Comparison of ENCODE assay signal across 1 cellular context in the genomic region with DNA sequence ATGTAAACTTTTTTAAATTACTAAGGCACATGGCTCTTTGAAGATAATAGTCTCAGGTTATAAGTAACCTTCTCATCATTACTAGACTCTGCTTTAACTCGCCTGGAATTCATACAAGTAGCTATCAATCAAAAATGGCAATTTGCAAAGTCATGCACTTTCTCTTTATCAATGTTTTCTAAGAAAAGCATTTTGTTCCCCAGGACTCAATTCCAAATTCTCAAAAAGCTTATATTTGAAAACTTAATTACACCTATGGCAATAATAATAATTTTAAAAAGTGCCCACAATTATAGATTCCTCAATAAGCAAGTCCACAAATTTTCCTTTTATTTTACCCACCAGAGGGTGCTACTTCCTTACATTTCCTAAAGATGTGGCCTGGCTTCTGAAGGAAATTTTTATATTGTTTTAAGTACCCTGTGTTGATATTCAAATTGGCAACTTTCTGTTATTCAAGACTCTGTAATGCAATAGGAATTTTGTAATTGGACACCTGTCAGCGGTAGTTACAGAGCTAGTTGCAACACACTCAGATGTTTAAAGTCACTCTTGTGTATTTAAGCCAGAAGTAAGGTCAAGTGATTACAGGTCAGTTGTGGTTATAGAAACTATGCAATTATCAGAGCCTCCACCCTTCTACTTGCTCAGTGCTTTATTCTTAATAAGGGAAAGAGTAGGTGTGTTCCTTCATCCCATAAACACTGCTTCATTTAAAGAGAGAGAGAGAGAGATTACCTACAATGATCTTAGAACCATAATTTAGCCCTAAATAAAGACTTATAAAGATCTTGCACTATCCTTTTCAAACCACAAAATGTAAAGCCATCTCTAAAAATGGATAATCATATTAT.
TF ChIP-seq lines count a peak whose summit lies in the region.

No MANE protein-coding gene starts in this region.

TF ChIP-seq in HepG2, 621 proteins besides CTCF, POLR2A, EP300 and RAD21 (continued from another document and continues in another):
- TF ChIP-seq, protein P1, sequence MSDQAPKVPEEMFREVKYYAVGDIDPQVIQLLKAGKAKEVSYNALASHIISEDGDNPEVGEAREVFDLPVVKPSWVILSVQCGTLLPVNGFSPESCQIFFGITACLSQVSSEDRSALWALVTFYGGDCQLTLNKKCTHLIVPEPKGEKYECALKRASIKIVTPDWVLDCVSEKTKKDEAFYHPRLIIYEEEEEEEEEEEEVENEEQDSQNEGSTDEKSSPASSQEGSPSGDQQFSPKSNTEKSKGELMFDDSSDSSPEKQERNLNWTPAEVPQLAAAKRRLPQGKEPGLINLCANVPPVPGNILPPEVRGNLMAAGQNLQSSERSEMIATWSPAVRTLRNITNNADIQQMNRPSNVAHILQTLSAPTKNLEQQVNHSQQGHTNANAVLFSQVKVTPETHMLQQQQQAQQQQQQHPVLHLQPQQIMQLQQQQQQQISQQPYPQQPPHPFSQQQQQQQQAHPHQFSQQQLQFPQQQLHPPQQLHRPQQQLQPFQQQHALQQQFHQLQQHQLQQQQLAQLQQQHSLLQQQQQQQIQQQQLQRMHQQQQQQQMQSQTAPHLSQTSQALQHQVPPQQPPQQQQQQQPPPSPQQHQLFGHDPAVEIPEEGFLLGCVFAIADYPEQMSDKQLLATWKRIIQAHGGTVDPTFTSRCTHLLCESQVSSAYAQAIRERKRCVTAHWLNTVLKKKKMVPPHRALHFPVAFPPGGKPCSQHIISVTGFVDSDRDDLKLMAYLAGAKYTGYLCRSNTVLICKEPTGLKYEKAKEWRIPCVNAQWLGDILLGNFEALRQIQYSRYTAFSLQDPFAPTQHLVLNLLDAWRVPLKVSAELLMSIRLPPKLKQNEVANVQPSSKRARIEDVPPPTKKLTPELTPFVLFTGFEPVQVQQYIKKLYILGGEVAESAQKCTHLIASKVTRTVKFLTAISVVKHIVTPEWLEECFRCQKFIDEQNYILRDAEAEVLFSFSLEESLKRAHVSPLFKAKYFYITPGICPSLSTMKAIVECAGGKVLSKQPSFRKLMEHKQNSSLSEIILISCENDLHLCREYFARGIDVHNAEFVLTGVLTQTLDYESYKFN (CRISPR knock-in tag; conservative IDR thresholded peaks at IDR 0.05), result peak; percentile 66
- no peak for TF ChIP-seq ZC3H13 (CRISPR knock-in tag; IDR thresholded peaks at IDR 0.05)
- no peak for TF ChIP-seq PRDM15 (CRISPR knock-in tag; IDR thresholded peaks at IDR 0.05)
- TF ChIP-seq LCORL (IDR thresholded peaks at IDR 0.05), result no peak
- TF ChIP-seq LCORL (CRISPR knock-in tag; IDR thresholded peaks at IDR 0.05), result 0 out of 2 replicates have a peak, but pooled peaks have one; percentile 35
- no peak for TF ChIP-seq ZNF672 (CRISPR knock-in tag; IDR thresholded peaks at IDR 0.05)
- TF ChIP-seq TBL1XR1 (IDR thresholded peaks at IDR 0.05; ENCODE audit: borderline replicate concordance, low read length, partially characterized antibody), result peak; percentile 21
- TF ChIP-seq, protein P2, sequence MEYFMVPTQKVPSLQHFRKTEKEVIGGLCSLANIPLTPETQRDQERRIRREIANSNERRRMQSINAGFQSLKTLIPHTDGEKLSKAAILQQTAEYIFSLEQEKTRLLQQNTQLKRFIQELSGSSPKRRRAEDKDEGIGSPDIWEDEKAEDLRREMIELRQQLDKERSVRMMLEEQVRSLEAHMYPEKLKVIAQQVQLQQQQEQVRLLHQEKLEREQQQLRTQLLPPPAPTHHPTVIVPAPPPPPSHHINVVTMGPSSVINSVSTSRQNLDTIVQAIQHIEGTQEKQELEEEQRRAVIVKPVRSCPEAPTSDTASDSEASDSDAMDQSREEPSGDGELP (IDR thresholded peaks at IDR 0.05; ENCODE audit: borderline replicate concordance, low read depth), result peak; percentile 44; the same call in 1 of the 2 replicates
- peak; percentile 56 for TF ChIP-seq FOXP4 (CRISPR knock-in tag; IDR thresholded peaks at IDR 0.05)
- TF ChIP-seq SMARCC2 (IDR thresholded peaks at IDR 0.05), result 0 out of 2 replicates have a peak, but pooled peaks have one; percentile 32
- peak; percentile 65; the same call in 1 of the 2 replicates for TF ChIP-seq TBX3 (IDR thresholded peaks at IDR 0.05; ENCODE audit: borderline replicate concordance)
- TF ChIP-seq, protein P3, sequence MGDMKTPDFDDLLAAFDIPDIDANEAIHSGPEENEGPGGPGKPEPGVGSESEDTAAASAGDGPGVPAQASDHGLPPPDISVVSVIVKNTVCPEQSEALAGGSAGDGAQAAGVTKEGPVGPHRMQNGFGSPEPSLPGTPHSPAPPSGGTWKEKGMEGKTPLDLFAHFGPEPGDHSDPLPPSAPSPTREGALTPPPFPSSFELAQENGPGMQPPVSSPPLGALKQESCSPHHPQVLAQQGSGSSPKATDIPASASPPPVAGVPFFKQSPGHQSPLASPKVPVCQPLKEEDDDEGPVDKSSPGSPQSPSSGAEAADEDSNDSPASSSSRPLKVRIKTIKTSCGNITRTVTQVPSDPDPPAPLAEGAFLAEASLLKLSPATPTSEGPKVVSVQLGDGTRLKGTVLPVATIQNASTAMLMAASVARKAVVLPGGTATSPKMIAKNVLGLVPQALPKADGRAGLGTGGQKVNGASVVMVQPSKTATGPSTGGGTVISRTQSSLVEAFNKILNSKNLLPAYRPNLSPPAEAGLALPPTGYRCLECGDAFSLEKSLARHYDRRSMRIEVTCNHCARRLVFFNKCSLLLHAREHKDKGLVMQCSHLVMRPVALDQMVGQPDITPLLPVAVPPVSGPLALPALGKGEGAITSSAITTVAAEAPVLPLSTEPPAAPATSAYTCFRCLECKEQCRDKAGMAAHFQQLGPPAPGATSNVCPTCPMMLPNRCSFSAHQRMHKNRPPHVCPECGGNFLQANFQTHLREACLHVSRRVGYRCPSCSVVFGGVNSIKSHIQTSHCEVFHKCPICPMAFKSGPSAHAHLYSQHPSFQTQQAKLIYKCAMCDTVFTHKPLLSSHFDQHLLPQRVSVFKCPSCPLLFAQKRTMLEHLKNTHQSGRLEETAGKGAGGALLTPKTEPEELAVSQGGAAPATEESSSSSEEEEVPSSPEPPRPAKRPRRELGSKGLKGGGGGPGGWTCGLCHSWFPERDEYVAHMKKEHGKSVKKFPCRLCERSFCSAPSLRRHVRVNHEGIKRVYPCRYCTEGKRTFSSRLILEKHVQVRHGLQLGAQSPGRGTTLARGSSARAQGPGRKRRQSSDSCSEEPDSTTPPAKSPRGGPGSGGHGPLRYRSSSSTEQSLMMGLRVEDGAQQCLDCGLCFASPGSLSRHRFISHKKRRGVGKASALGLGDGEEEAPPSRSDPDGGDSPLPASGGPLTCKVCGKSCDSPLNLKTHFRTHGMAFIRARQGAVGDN (CRISPR knock-in tag; IDR thresholded peaks at IDR 0.05), result no peak
- peak; percentile 47; the same call in 1 of the 2 replicates for TF ChIP-seq ZBTB25 (CRISPR knock-in tag; IDR thresholded peaks at IDR 0.05)
- peak; percentile 35; the same call in 1 of the 2 replicates for TF ChIP-seq ZMYM4 (CRISPR knock-in tag; IDR thresholded peaks at IDR 0.05)
- no peak for TF ChIP-seq TCF7L2 (IDR thresholded peaks at IDR 0.05; ENCODE audit: low read depth, low read length)
- no peak for TF ChIP-seq NBN (conservative IDR thresholded peaks at IDR 0.05)
- TF ChIP-seq FOXP1 (IDR thresholded peaks at IDR 0.05), result no peak
- TF ChIP-seq FOXP1 (CRISPR knock-in tag; IDR thresholded peaks at IDR 0.05), result peak; percentile 77
- no peak for TF ChIP-seq CREB1 (IDR thresholded peaks at IDR 0.05)
- 0 out of 2 replicates have a peak, but pooled peaks have one; percentile 42 for TF ChIP-seq CREB1 (CRISPR knock-in tag; IDR thresholded peaks at IDR 0.05)
- TF ChIP-seq BCL6 (CRISPR knock-in tag; IDR thresholded peaks at IDR 0.05), result peak; percentile 73
- no peak for TF ChIP-seq SYNCRIP (IDR thresholded peaks at IDR 0.05; ENCODE audit: insufficient read depth, low read depth, low read length)
- no peak for TF ChIP-seq NR1H2 (CRISPR knock-in tag; IDR thresholded peaks at IDR 0.05; ENCODE audit: borderline replicate concordance, low read depth)
- peak; percentile 53 for TF ChIP-seq ATF7 (IDR thresholded peaks at IDR 0.05)
- TF ChIP-seq ATF7 (CRISPR knock-in tag; IDR thresholded peaks at IDR 0.05), result no peak; the same call in 1 of the 2 replicates
- peak; percentile 58; the same call in 1 of the 2 replicates for TF ChIP-seq ZSCAN9 (CRISPR knock-in tag; IDR thresholded peaks at IDR 0.05; ENCODE audit: borderline replicate concordance)
- peak; percentile 71; the same call in 1 of the 2 replicates for TF ChIP-seq FOSL2 (CRISPR knock-in tag; IDR thresholded peaks at IDR 0.05)
- no peak for TF ChIP-seq ZSCAN31 (CRISPR knock-in tag; IDR thresholded peaks at IDR 0.05; ENCODE audit: low read depth)
- TF ChIP-seq ZNF883 (CRISPR knock-in tag; IDR thresholded peaks at IDR 0.05; ENCODE audit: not compliant biosample characterization), result no peak
- TF ChIP-seq, protein P4, sequence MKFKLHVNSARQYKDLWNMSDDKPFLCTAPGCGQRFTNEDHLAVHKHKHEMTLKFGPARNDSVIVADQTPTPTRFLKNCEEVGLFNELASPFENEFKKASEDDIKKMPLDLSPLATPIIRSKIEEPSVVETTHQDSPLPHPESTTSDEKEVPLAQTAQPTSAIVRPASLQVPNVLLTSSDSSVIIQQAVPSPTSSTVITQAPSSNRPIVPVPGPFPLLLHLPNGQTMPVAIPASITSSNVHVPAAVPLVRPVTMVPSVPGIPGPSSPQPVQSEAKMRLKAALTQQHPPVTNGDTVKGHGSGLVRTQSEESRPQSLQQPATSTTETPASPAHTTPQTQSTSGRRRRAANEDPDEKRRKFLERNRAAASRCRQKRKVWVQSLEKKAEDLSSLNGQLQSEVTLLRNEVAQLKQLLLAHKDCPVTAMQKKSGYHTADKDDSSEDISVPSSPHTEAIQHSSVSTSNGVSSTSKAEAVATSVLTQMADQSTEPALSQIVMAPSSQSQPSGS (CRISPR knock-in tag; IDR thresholded peaks at IDR 0.05), result peak; percentile 75; the same call in 1 of the 2 replicates
- TF ChIP-seq POGZ (CRISPR knock-in tag; IDR thresholded peaks at IDR 0.05), result peak; percentile 49; the same call in 1 of the 2 replicates
- TF ChIP-seq, protein P5, sequence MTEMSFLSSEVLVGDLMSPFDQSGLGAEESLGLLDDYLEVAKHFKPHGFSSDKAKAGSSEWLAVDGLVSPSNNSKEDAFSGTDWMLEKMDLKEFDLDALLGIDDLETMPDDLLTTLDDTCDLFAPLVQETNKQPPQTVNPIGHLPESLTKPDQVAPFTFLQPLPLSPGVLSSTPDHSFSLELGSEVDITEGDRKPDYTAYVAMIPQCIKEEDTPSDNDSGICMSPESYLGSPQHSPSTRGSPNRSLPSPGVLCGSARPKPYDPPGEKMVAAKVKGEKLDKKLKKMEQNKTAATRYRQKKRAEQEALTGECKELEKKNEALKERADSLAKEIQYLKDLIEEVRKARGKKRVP (CRISPR knock-in tag; IDR thresholded peaks at IDR 0.05), result peak in 1 of 2 experiments; percentile 67; a peak in 2 of 4 replicates
- TF ChIP-seq BHLHE40 (IDR thresholded peaks at IDR 0.05; ENCODE audit: low read length), result 0 out of 2 replicates have a peak, but pooled peaks have one; percentile 28
- no peak for TF ChIP-seq MAFG (CRISPR knock-in tag; IDR thresholded peaks at IDR 0.05)
- peak; percentile 32; the same call in 1 of the 2 replicates for TF ChIP-seq FOSL1 (CRISPR knock-in tag; IDR thresholded peaks at IDR 0.05; ENCODE audit: borderline replicate concordance)
